10 cellular contexts compared by ENCODE assay signal in genomic region chr11:19980957-19981669, GRCh38.
DNase-seq lines count a peak whose midpoint lies in the region; ATAC-seq, FAIRE-seq and TF ChIP-seq lines count a peak whose summit lies in the region.
"Had no signal": no experiment of that assay in that cellular context is flagged by ENCODE, and none has a peak within 500 bp of the region (broad histone marks: within the 10 kb centered on the region; RNA-seq: fewer than 3 reads in every experiment).

No MANE protein-coding gene starts in this region.

- no peak for ATAC-seq in GM21360 (IDR thresholded peaks at IDR 0.05; ENCODE audit: unreplicated experiment)

- peak overlapping the region; percentile 94 for H3K27ac ChIP-seq in GM23248
- H3K27ac ChIP-seq in astrocyte (ENCODE audit: low read depth, low read length), result no peak overlapping the region
- H3K27ac ChIP-seq in sigmoid colon, result peak overlapping the region; percentile 52 to 83 (median 76)

- H3F3A ChIP-seq in GM23248 (ENCODE audit: insufficient read depth), result peaks cover 45% of the 10 kb centered on the region

- peak in 1 of 4 donors; percentile 20 for TF ChIP-seq EP300 in sigmoid colon (IDR thresholded peaks at IDR 0.05)

- no peak overlapping the region for H3K4me3 Mint-ChIP-seq in astrocyte (ENCODE audit: unreplicated experiment)
- H3K4me3 Mint-ChIP-seq: activated naive CD8-positive, alpha-beta T cell treated with anti-CD3 and anti-CD28 coated beads, Interleukin-2, amount 10 ng/mL, durations not matched to agents 7 days and 5 days had no signal

- DNase-seq in GM23248 (peak; percentile 59), astrocyte (ENCODE audit: low read depth) (peak; percentile 69), iris pigment epithelial cell (ENCODE audit: low read depth) (peak; percentile 94), sigmoid colon (no peak), DMS153 treated with DMSO at 0.1 percent for 48 hours (lab: John Stamatoyannopoulos, UW; ENCODE audit: unreplicated experiment) (no peak), medulla oblongata (ENCODE audit: extremely low spot score) (no peak), NK-92 (lab: John Stamatoyannopoulos, UW; ENCODE audit: unreplicated experiment) (no peak)
- DNase-seq: activated naive CD8-positive, alpha-beta T cell treated with anti-CD3 and anti-CD28 coated beads, Interleukin-2, amount 10 ng/mL, durations not matched to agents 7 days and 5 days; glutamatergic neuron had no signal

- H3K36me3 Mint-ChIP-seq in astrocyte (ENCODE audit: low read depth, unreplicated experiment), result no peaks in the 10 kb centered on the region
- H3K36me3 Mint-ChIP-seq: activated naive CD8-positive, alpha-beta T cell treated with anti-CD3 and anti-CD28 coated beads, Interleukin-2, amount 10 ng/mL, durations not matched to agents 7 days and 5 days had no signal

- WGBS in GM23248 (ENCODE audit: low coverage in 1 of 2, low lambda C conversion rate in 2 of 2, missing lambda C conversion rate in 2 of 2), 2 experiments, result 52 to 56% methylated on average over 8 of the region's 8 CpGs
- WGBS in sigmoid colon, 2 donors, result 35 to 54% methylated on average over 8 of the region's 8 CpGs

- no peaks in the 10 kb centered on the region for H3K9me2 ChIP-seq in GM23248 (ENCODE audit: insufficient read depth)

- peaks cover 3% of the 10 kb centered on the region for H3K27me3 Mint-ChIP-seq in astrocyte (ENCODE audit: low read depth, unreplicated experiment)

- no peaks in the 10 kb centered on the region for H3K9me3 ChIP-seq in GM23248 (ENCODE audit: low read depth)
- H3K9me3 ChIP-seq in astrocyte (ENCODE audit: insufficient read depth, low read depth, low read length), result no peaks in the 10 kb centered on the region
- H3K9me3 ChIP-seq in sigmoid colon, result no peaks in the 10 kb centered on the region

- H2AFZ ChIP-seq in GM23248, result peak overlapping the region; percentile 42; the same call in 1 of the 2 replicates
- peak overlapping the region; percentile 18 for H2AFZ ChIP-seq in astrocyte (ENCODE audit: low read depth, low read length)

- TF ChIP-seq POLR2A in sigmoid colon (IDR thresholded peaks at IDR 0.05), result no peak

- H3K9ac ChIP-seq in GM23248 (peak overlapping the region; percentile 52), astrocyte (ENCODE audit: low read length) (no peak overlapping the region)

- no peak for FAIRE-seq in astrocyte (lab: Jason Lieb, UNC)

- H3K4me1 Mint-ChIP-seq in astrocyte (ENCODE audit: low read depth, unreplicated experiment), result peaks cover 31% of the 10 kb centered on the region

- H3K4me1 ChIP-seq in GM23248 (ENCODE audit: insufficient read depth) (peaks cover 45% of the 10 kb centered on the region), astrocyte (ENCODE audit: insufficient read depth, low read length) (peaks cover 9% of the 10 kb centered on the region), sigmoid colon (peaks cover 0 to 72% (median 59%) of the 10 kb centered on the region in 4 donors)

- H3K36me3 ChIP-seq in GM23248 (ENCODE audit: low read depth) (no peaks in the 10 kb centered on the region), astrocyte (ENCODE audit: insufficient read depth, low read length) (no peaks in the 10 kb centered on the region), sigmoid colon (peaks cover 0 to 29% (median 0%) of the 10 kb centered on the region in 4 donors)

- intact Hi-C loops in sigmoid colon (cut with DNase I), result no loop called here

- H3K27me3 ChIP-seq in GM23248 (replicated peaks; ENCODE audit: insufficient read depth) (no peaks in the 10 kb centered on the region), astrocyte (ENCODE audit: insufficient read depth, low read length) (no peaks in the 10 kb centered on the region), sigmoid colon (no peaks in the 10 kb centered on the region)

- no peak for TF ChIP-seq CTCF in astrocyte (IDR thresholded peaks at IDR 0.05; ENCODE audit: insufficient read depth, low read depth, low read length)
- no peak for TF ChIP-seq CTCF in sigmoid colon (IDR thresholded peaks at IDR 0.05)

- in situ Hi-C loops in GM23248 (cut with MboI), result no loop called here

- H4K20me1 ChIP-seq in GM23248 (ENCODE audit: insufficient read depth), result no peaks in the 10 kb centered on the region
- no peaks in the 10 kb centered on the region for H4K20me1 ChIP-seq in astrocyte (ENCODE audit: insufficient read depth, low read length)

- no peaks in the 10 kb centered on the region for H3K9me3 Mint-ChIP-seq in astrocyte (ENCODE audit: unreplicated experiment)
- H3K9me3 Mint-ChIP-seq: activated naive CD8-positive, alpha-beta T cell treated with anti-CD3 and anti-CD28 coated beads, Interleukin-2, amount 10 ng/mL, durations not matched to agents 7 days and 5 days had no signal

- H3K4me3 ChIP-seq in GM23248, result no peak overlapping the region
- H3K4me3 ChIP-seq in astrocyte (ENCODE audit: insufficient read depth, low read depth, low read length), result no peak overlapping the region
- no peak overlapping the region for H3K4me3 ChIP-seq in sigmoid colon

- H3K79me2 ChIP-seq in GM23248 (ENCODE audit: insufficient read depth) (peaks cover 71% of the 10 kb centered on the region), astrocyte (ENCODE audit: insufficient read depth, low read length) (no peaks in the 10 kb centered on the region)

- H3K4me2 ChIP-seq in GM23248 (ENCODE audit: unreplicated experiment) (peak overlapping the region; percentile 31), astrocyte (ENCODE audit: low read length) (no peak overlapping the region)

- peak overlapping the region; percentile 73 for H3K27ac Mint-ChIP-seq in astrocyte (ENCODE audit: unreplicated experiment)
- H3K27ac Mint-ChIP-seq: activated naive CD8-positive, alpha-beta T cell treated with anti-CD3 and anti-CD28 coated beads, Interleukin-2, amount 10 ng/mL, durations not matched to agents 7 days and 5 days had no signal

Comparison
In these comparisons a context has a peak if more than half of its experiments do, and no peak if none do; other contexts are left out.
1. DNase-seq: peak in GM23248 (single experiment), astrocyte (single experiment) and iris pigment epithelial cell (single experiment); none in sigmoid colon (single experiment), DMS153 treated with DMSO at 0.1 percent for 48 hours (single experiment), medulla oblongata (single experiment) and NK-92 (single experiment).